In the genomic region with DNA sequence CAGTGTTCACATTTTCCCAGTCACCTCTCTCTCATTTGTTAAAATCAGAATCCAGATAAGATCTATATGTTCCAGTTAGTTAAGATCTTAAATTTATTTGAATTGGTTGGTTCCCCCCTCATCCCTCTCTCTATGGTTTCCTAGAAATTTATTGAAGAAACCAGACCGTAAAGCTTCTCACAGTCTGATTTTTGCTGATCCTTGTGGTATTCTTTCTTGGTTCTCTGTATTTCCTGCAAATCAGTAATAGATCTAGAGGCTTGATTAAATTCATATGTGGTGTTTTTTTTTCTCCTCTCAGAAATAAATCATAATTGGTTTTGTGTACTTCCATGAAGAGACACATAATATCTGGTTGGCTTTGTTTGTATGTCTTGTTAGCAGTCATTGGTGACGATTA, we compare ENCODE assay signal across 31 cellular contexts.
"Had no signal": no experiment of that assay in that cellular context is flagged by ENCODE, and none has a peak within 500 bp of the region (broad histone marks: within the 10 kb centered on the region; RNA-seq: fewer than 3 reads in every experiment).

No MANE protein-coding gene starts in this region.

- H3K27me3 ChIP-seq: adrenal gland, body of pancreas, esophagus muscularis mucosa, foreskin keratinocyte, gastroesophageal sphincter had no signal

- H3K4me1 ChIP-seq: adrenal gland, body of pancreas, foreskin keratinocyte had no signal

- H3K9me3 Mint-ChIP-seq: activated CD8-positive, alpha-beta T cell treated with anti-CD3 and anti-CD28 coated beads for 36 hours; activated naive CD4-positive, alpha-beta T cell treated with anti-CD3 and anti-CD28 coated beads for 36 hours; activated naive CD4-positive, alpha-beta T cell treated with anti-CD3 and anti-CD28 coated beads, Interleukin-2, amount 50 U/mL, for 24 hours; activated T-helper 1 cell treated with anti-CD3 and anti-CD28 coated beads, Interleukin-12 subunit alpha, Interleukin-12 subunit beta, Interleukin-2, Interleukin-4 antibody, amounts not matched to agents 30 ng/mL and 10 ng/mL and 1 ng/mL, durations not matched to agents 14 hours and 24 hours and 36 hours; activated T-helper 2 cell treated with anti-CD3 and anti-CD28 coated beads, Interferon-gamma antibody, Interleukin-2, Interleukin-4, amounts not matched to agents 10 μg/mL and 5 μg/mL and 100 μg/mL, durations not matched to agents 14 hours and 24 hours and 36 hours; effector memory CD8-positive, alpha-beta T cell had no signal

- H3K4me3 Mint-ChIP-seq: activated CD8-positive, alpha-beta T cell treated with anti-CD3 and anti-CD28 coated beads for 36 hours; activated naive CD4-positive, alpha-beta T cell treated with anti-CD3 and anti-CD28 coated beads for 36 hours; activated naive CD4-positive, alpha-beta T cell treated with anti-CD3 and anti-CD28 coated beads, Interleukin-2, amount 50 U/mL, for 24 hours; activated naive CD8-positive, alpha-beta T cell treated with anti-CD3 and anti-CD28 coated beads for 36 hours; activated naive CD8-positive, alpha-beta T cell treated with anti-CD3 and anti-CD28 coated beads, Interleukin-2, amount 50 U/mL, for 24 hours; activated T-helper 1 cell treated with anti-CD3 and anti-CD28 coated beads, Interleukin-12 subunit alpha, Interleukin-12 subunit beta, Interleukin-2, Interleukin-4 antibody, amounts not matched to agents 30 ng/mL and 10 ng/mL and 1 ng/mL, durations not matched to agents 14 hours and 24 hours and 36 hours; effector memory CD8-positive, alpha-beta T cell had no signal

- H3K27ac ChIP-seq: adrenal gland, body of pancreas, esophagus muscularis mucosa, foreskin keratinocyte, gastroesophageal sphincter had no signal

- H3K4me3 ChIP-seq: adrenal gland, body of pancreas, esophagus muscularis mucosa, gastroesophageal sphincter had no signal

- H3K27me3 Mint-ChIP-seq: activated CD8-positive, alpha-beta T cell treated with anti-CD3 and anti-CD28 coated beads for 36 hours; activated naive CD4-positive, alpha-beta T cell treated with anti-CD3 and anti-CD28 coated beads, Interleukin-2, amount 50 U/mL, for 24 hours; activated naive CD8-positive, alpha-beta T cell treated with anti-CD3 and anti-CD28 coated beads for 36 hours; activated naive CD8-positive, alpha-beta T cell treated with anti-CD3 and anti-CD28 coated beads, Interleukin-2, amount 50 U/mL, for 24 hours; effector memory CD8-positive, alpha-beta T cell had no signal

- H3K4me1 Mint-ChIP-seq: activated naive CD8-positive, alpha-beta T cell treated with anti-CD3 and anti-CD28 coated beads, Interleukin-2, amount 50 U/mL, for 24 hours had no signal

- H3K9me3 ChIP-seq: adrenal gland, body of pancreas, esophagus muscularis mucosa, gastroesophageal sphincter had no signal

- DNase-seq: activated CD4-positive, alpha-beta T cell treated with anti-CD3 and anti-CD28 coated beads for 4 hours; activated CD4-positive, alpha-beta T cell treated with anti-CD3 and anti-CD28 coated beads, Interleukin-2, amount 50 U/mL, for 1 hour; activated CD4-positive, alpha-beta T cell treated with anti-CD3 and anti-CD28 coated beads, Interleukin-2, amount 50 U/mL, for 48 hours; activated CD4-positive, CD25-positive, alpha-beta regulatory T cell; activated CD4-positive, CD25-positive, alpha-beta regulatory T cell treated with anti-CD3 and anti-CD28 coated beads, Interleukin-2, amount 50 U/mL, for 72 hours; activated CD8-positive, alpha-beta memory T cell treated with anti-CD3 and anti-CD28 coated beads for 24 hours; activated CD8-positive, alpha-beta T cell treated with anti-CD3 and anti-CD28 coated beads for 36 hours; activated effector memory CD4-positive, alpha-beta T cell treated with anti-CD3 and anti-CD28 coated beads, Interleukin-2, amount 50 U/mL, for 16 hours; activated naive CD4-positive, alpha-beta T cell treated with anti-CD3 and anti-CD28 coated beads for 36 hours; activated naive CD8-positive, alpha-beta T cell treated with anti-CD3 and anti-CD28 coated beads for 36 hours; activated naive CD8-positive, alpha-beta T cell treated with anti-CD3 and anti-CD28 coated beads, Interleukin-2, amount 50 U/mL, for 24 hours; activated T-cell treated with anti-CD3 and anti-CD28 coated beads, Interleukin-2, amount 50 U/mL, for 1 hour; activated T-cell treated with anti-CD3 and anti-CD28 coated beads, Interleukin-2, amount 50 U/mL, for 48 hours; adrenal gland; amygdala; aorta; body of pancreas; caudate nucleus; cortex of kidney; dermis blood vessel endothelial cell; effector CD4-positive, alpha-beta T cell; effector memory CD8-positive, alpha-beta T cell; erythroblast; foreskin keratinocyte; T-helper 1 cell; T-helper 2 cell had no signal

- H3K27ac Mint-ChIP-seq: activated CD8-positive, alpha-beta T cell treated with anti-CD3 and anti-CD28 coated beads for 36 hours; activated naive CD4-positive, alpha-beta T cell treated with anti-CD3 and anti-CD28 coated beads for 36 hours; activated naive CD4-positive, alpha-beta T cell treated with anti-CD3 and anti-CD28 coated beads, Interleukin-2, amount 50 U/mL, for 24 hours; activated naive CD8-positive, alpha-beta T cell treated with anti-CD3 and anti-CD28 coated beads for 36 hours; activated naive CD8-positive, alpha-beta T cell treated with anti-CD3 and anti-CD28 coated beads, Interleukin-2, amount 50 U/mL, for 24 hours; activated T-helper 1 cell treated with anti-CD3 and anti-CD28 coated beads, Interleukin-12 subunit alpha, Interleukin-12 subunit beta, Interleukin-2, Interleukin-4 antibody, amounts not matched to agents 30 ng/mL and 10 ng/mL and 1 ng/mL, durations not matched to agents 14 hours and 24 hours and 36 hours; activated T-helper 2 cell treated with anti-CD3 and anti-CD28 coated beads, Interferon-gamma antibody, Interleukin-2, Interleukin-4, amounts not matched to agents 10 μg/mL and 5 μg/mL and 100 μg/mL, durations not matched to agents 14 hours and 24 hours and 36 hours; effector memory CD8-positive, alpha-beta T cell had no signal

- H3K36me3 ChIP-seq: adrenal gland, esophagus muscularis mucosa, gastroesophageal sphincter had no signal
